Comparison of ENCODE assay signal across 19 cellular contexts in genomic region chr11:110299006-110299785, GRCh38.
"Had no signal": no experiment of that assay in that cellular context is flagged by ENCODE, and none has a peak within 500 bp of the region (broad histone marks: within the 10 kb centered on the region; RNA-seq: fewer than 3 reads in every experiment).

No MANE protein-coding gene starts in this region.

- ATAC-seq: heart left ventricle; left colon; stimulated activated naive CD8-positive, alpha-beta T cell treated with anti-CD3 and anti-CD28 coated beads, Interleukin-15, Interleukin-2, amounts not matched to agents 100 U/mL and 50 U/mL, for 24 hours had no signal

- H3K4me1 ChIP-seq: colonic mucosa had no signal

- H3K27me3 ChIP-seq: heart left ventricle, sigmoid colon, spleen had no signal

- H3K9me3 ChIP-seq: colonic mucosa, heart left ventricle, sigmoid colon, spleen had no signal

- DNase-seq: activated B cell treated with CpG ODN at 0.5 μM for 24 hours; activated CD4-positive, alpha-beta memory T cell treated with anti-CD3 and anti-CD28 coated beads, Interleukin-2, amount 10 ng/mL, durations not matched to agents 7 days and 5 days; activated CD4-positive, alpha-beta T cell treated with anti-CD3 and anti-CD28 coated beads, Interleukin-2, amount 10 ng/mL, durations not matched to agents 24 days and 14 days; activated naive CD4-positive, alpha-beta T cell; activated T-cell treated with anti-CD3 and anti-CD28 coated beads, Interleukin-2, amount 50 U/mL, for 1 hour; amygdala; colonic mucosa; heart left ventricle; left colon; occipital lobe; posterior cingulate gyrus; sigmoid colon; spleen; stimulated activated CD4-positive, alpha-beta T cell treated with anti-CD3 and anti-CD28 coated beads, Interleukin-4, amount 100 ng/mL, for 24 hours; stimulated activated naive CD8-positive, alpha-beta T cell treated with anti-CD3 and anti-CD28 coated beads, Interleukin-15, Interleukin-2, amounts not matched to agents 100 U/mL and 50 U/mL, for 24 hours; T1000 had no signal

- H3K9me3 Mint-ChIP-seq: activated B cell treated with CpG ODN at 0.5 μM for 24 hours; activated CD4-positive, alpha-beta memory T cell treated with anti-CD3 and anti-CD28 coated beads, Interleukin-2, amount 10 ng/mL, durations not matched to agents 7 days and 5 days; activated CD4-positive, alpha-beta T cell treated with anti-CD3 and anti-CD28 coated beads, Interleukin-2, amount 10 ng/mL, durations not matched to agents 24 days and 14 days; activated T-helper 2 cell treated with anti-CD3 and anti-CD28 coated beads, Interferon-gamma antibody, Interleukin-2, Interleukin-4, amounts not matched to agents 10 μg/mL and 5 μg/mL and 100 μg/mL, durations not matched to agents 14 hours and 24 hours and 36 hours had no signal

- H3K4me3 ChIP-seq: colonic mucosa, heart left ventricle, sigmoid colon, spleen had no signal

- H3K27ac ChIP-seq: colonic mucosa, heart left ventricle, sigmoid colon, spleen had no signal

- H3K36me3 Mint-ChIP-seq: activated naive CD8-positive, alpha-beta T cell; memory B cell had no signal

- H3K27ac Mint-ChIP-seq: activated B cell treated with CpG ODN at 0.5 μM for 24 hours; activated CD4-positive, alpha-beta memory T cell treated with anti-CD3 and anti-CD28 coated beads, Interleukin-2, amount 10 ng/mL, durations not matched to agents 7 days and 5 days; activated CD4-positive, alpha-beta T cell treated with anti-CD3 and anti-CD28 coated beads, Interleukin-2, amount 10 ng/mL, durations not matched to agents 24 days and 14 days; activated naive CD8-positive, alpha-beta T cell; activated T-helper 2 cell treated with anti-CD3 and anti-CD28 coated beads, Interferon-gamma antibody, Interleukin-2, Interleukin-4, amounts not matched to agents 10 μg/mL and 5 μg/mL and 100 μg/mL, durations not matched to agents 14 hours and 24 hours and 36 hours; memory B cell had no signal

- H3K27me3 Mint-ChIP-seq: activated B cell treated with CpG ODN at 0.5 μM for 24 hours; activated CD4-positive, alpha-beta memory T cell treated with anti-CD3 and anti-CD28 coated beads, Interleukin-2, amount 10 ng/mL, durations not matched to agents 7 days and 5 days; activated CD4-positive, alpha-beta T cell treated with anti-CD3 and anti-CD28 coated beads, Interleukin-2, amount 10 ng/mL, durations not matched to agents 24 days and 14 days; activated naive CD8-positive, alpha-beta T cell; memory B cell had no signal

- H3K36me3 ChIP-seq: colonic mucosa, heart left ventricle, sigmoid colon, spleen had no signal

- H3K4me3 Mint-ChIP-seq: activated B cell treated with CpG ODN at 0.5 μM for 24 hours; activated CD4-positive, alpha-beta memory T cell treated with anti-CD3 and anti-CD28 coated beads, Interleukin-2, amount 10 ng/mL, durations not matched to agents 7 days and 5 days; activated CD4-positive, alpha-beta T cell treated with anti-CD3 and anti-CD28 coated beads, Interleukin-2, amount 10 ng/mL, durations not matched to agents 24 days and 14 days; activated naive CD8-positive, alpha-beta T cell; memory B cell had no signal
